ENCODE assay signal across 8 cellular contexts in genomic region chr7:111098011-111098925, GRCh38. TPM values are rescaled to one million over a fixed set of nuclear protein-coding genes. Genes with fewer than 3 reads are reported as not detected.
DNase-seq lines count a peak whose midpoint lies in the region; ATAC-seq and TF ChIP-seq lines count a peak whose summit lies in the region.

No MANE protein-coding gene starts in this region.

- CTCF ChIA-PET in A673 (lab: Charles Lee): no interaction called here

- H3K4me1 ChIP-seq in A673 (ENCODE audit: insufficient read depth, low read length, poor library complexity, severe bottlenecking): no peaks in the 10 kb centered on the region

- DNase-seq in A673 (ENCODE audit: low spot score) (peak; percentile 63), NCI-H226 (peak; percentile 27), activated T-cell treated with anti-CD3 and anti-CD28 coated beads for 1 hour (ENCODE audit: low read depth) (peak; percentile 36), fibroblast of pulmonary artery (ENCODE audit: low read depth) (peak; percentile 64), retina (peak; percentile 25), ureter (ENCODE audit: low spot score) (no peak)

- H3K9me3 ChIP-seq in A673 (ENCODE audit: low read depth, low read length, poor library complexity, severe bottlenecking): no peaks in the 10 kb centered on the region

- ATAC-seq in GM18498 (IDR thresholded peaks at IDR 0.05; ENCODE audit: unreplicated experiment) (peak; percentile 89), HG02840 (IDR thresholded peaks at IDR 0.05; ENCODE audit: low FRiP score, unreplicated experiment) (peak; percentile 88)

- H3K27me3 ChIP-seq in A673 (replicated peaks; ENCODE audit: insufficient read depth, low read depth, low read length, poor library complexity): no peaks in the 10 kb centered on the region

- no peaks in the 10 kb centered on the region for H3K36me3 ChIP-seq in A673 (ENCODE audit: insufficient read depth, low read length, poor library complexity, severe bottlenecking)

- BruUV-seq in A673 (replicated peaks; lab: Mats Ljungman, UMichigan): no TSS peak

- H3K4me3 ChIP-seq in A673 (ENCODE audit: low read depth, low read length, poor library complexity, severe bottlenecking) (no peak overlapping the region), fibroblast of pulmonary artery (replicated peaks; ENCODE audit: low read depth, low read length) (no peak overlapping the region)

- intact Hi-C loops in A673 (cut with micrococcal nuclease; ENCODE audit: unreplicated experiment): loop anchor here (10.0 kb wide), 1 partner anchor 263 kb away; no protein-coding TSS in a partner anchor

- TF ChIP-seq CTCF in A673 (conservative IDR thresholded peaks at IDR 0.05; ENCODE audit: low read depth, low read length) (peak; percentile 79), fibroblast of pulmonary artery (IDR thresholded peaks at IDR 0.05; ENCODE audit: low read length, missing control alignments) (peak; percentile 71)

- H3K27ac ChIP-seq in A673 (ENCODE audit: low read depth, low read length, poor library complexity, severe bottlenecking): no peak overlapping the region

- POLR2A ChIA-PET in A673 (lab: Charles Lee; ENCODE audit: low non-redundant PET): no interaction called here

RNA-seq across cellular contexts. Expression of gene LRRN3, which starts 7.3 kb away (rescaled TPM):
- total RNA-seq in A673 (2021): not detected in 2 replicates
- 1.2 TPM for total RNA-seq in ureter
